11 cellular contexts compared by ENCODE assay signal in genomic region chr22:37527081-37527752, GRCh38. TPM values are rescaled to one million over a fixed set of nuclear protein-coding genes. Genes with fewer than 3 reads are reported as not detected.
"Had no signal": no experiment of that assay in that cellular context is flagged by ENCODE, and none has a peak within 500 bp of the region (broad histone marks: within the 10 kb centered on the region; RNA-seq: fewer than 3 reads in every experiment).

No MANE protein-coding gene starts in this region.

RNA-seq across cellular contexts. Expression of gene CDC42EP1, which starts 33.1 kb away (rescaled TPM):
- polyA plus RNA-seq: naive thymus-derived CD4-positive, alpha-beta T cell had no signal

RNA-seq across cellular contexts. Expression of gene LGALS2, which starts 52.7 kb away (rescaled TPM):
- total RNA-seq: dermis microvascular lymphatic vessel endothelial cell, esophagus mucosa, left ventricle myocardium superior, psoas muscle, renal cortical epithelial cell, sigmoid colon, skeletal muscle tissue, testis had no signal
- polyA plus RNA-seq: heart right ventricle, right cardiac atrium had no signal
